In the genomic region with DNA sequence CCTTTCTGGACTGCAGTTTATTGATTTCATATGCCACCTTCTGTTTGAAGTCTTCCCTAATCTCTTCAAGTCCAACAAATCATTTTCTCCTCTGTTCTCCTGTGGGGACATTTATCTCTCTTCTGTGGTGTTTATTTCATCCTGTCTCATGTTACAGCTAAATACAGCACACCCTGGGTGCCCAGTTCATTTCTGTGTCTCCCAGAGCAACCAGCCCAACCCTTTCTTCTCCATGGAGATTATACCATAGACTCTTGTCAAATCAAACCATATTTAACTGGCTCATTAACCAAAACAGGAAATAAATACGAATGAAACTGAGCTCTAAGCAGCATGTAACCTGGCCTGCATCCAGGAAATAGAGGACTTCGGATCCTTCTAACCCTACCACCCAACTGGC, we compare ENCODE assay signal across 16 cellular contexts. TPM values are rescaled to one million over a fixed set of nuclear protein-coding genes. Genes with fewer than 3 reads are reported as not detected.
DNase-seq lines count a peak whose midpoint lies in the region; ATAC-seq and TF ChIP-seq lines count a peak whose summit lies in the region.
"Had no signal": no experiment of that assay in that cellular context is flagged by ENCODE, and none has a peak within 500 bp of the region (broad histone marks: within the 10 kb centered on the region; RNA-seq: fewer than 3 reads in every experiment).

A gene with protein sequence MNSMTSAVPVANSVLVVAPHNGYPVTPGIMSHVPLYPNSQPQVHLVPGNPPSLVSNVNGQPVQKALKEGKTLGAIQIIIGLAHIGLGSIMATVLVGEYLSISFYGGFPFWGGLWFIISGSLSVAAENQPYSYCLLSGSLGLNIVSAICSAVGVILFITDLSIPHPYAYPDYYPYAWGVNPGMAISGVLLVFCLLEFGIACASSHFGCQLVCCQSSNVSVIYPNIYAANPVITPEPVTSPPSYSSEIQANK (plus strand): TSS at position 331 of the 400 bp plus-strand sequence. CDS start 1,249 bp downstream, outside the sequence.

- no peaks in the 10 kb centered on the region for H3K27me3 ChIP-seq in colonic mucosa
- H3K27me3 ChIP-seq: SJCRH30 had no signal

- intact Hi-C loops in colonic mucosa (cut with DNase I): no loop called here

- DNase-seq in NCI-H2227 treated with DMSO at 0.1 percent for 48 hours (lab: John Stamatoyannopoulos, UW) (peak; percentile 10), NCI-H2227 (lab: John Stamatoyannopoulos, UW; ENCODE audit: unreplicated experiment) (no peak), NCI-H2107 treated with DMSO at 0.1 percent for 48 hours (lab: John Stamatoyannopoulos, UW; ENCODE audit: unreplicated experiment) (peak; percentile 97), colonic mucosa (peak; percentile 57), hypothalamus (lab: John Stamatoyannopoulos, UW) (no peak)
- DNase-seq in activated CD4-positive, CD25-positive, alpha-beta regulatory T cell (lab: John Stamatoyannopoulos, UW): no peak
- DNase-seq: activated naive CD4-positive, alpha-beta T cell treated with Interleukin-2 at 50 U/mL for 16 hours; KG1 had no signal

- ATAC-seq in HG02938 (IDR thresholded peaks at IDR 0.05; ENCODE audit: unreplicated experiment) (no peak), GM21825 (IDR thresholded peaks at IDR 0.05; ENCODE audit: unreplicated experiment) (no peak)

- H3K9ac ChIP-seq in colonic mucosa (ENCODE audit: low read depth in 2 of 2, low read length in 2 of 2): peak within 1 kb of the TSS in 1 of 2 donors; percentile 32

- H3K9me3 ChIP-seq in colonic mucosa: no peaks in the 10 kb centered on the region
- H3K9me3 ChIP-seq: SJCRH30, thoracic aorta had no signal

- no peak for TF ChIP-seq CTCF in colonic mucosa (IDR thresholded peaks at IDR 0.05)

- no peak within 1 kb of the TSS for H3K4me3 ChIP-seq in colonic mucosa
- H3K4me3 ChIP-seq: SJCRH30, thoracic aorta had no signal

- H3K4me1 ChIP-seq in colonic mucosa: no peaks in the 10 kb centered on the region
- H3K4me1 ChIP-seq: SJCRH30 had no signal

- H3K27ac ChIP-seq in colonic mucosa: peak within 1 kb of the TSS; percentile 26
- H3K27ac ChIP-seq: SJCRH30, thoracic aorta had no signal

- H3K36me3 ChIP-seq in colonic mucosa: no peaks in the 10 kb centered on the region
- H3K36me3 ChIP-seq: SJCRH30, thoracic aorta had no signal

RNA-seq across cellular contexts. Expression of the gene that starts here (rescaled TPM):
- total RNA-seq in colonic mucosa: 10 to 100 TPM in 1 of 2 donors, 1 to 10 TPM in 1; 6.3 to 24.0 TPM
- total RNA-seq: A172; activated CD8-positive, alpha-beta memory T cell treated with anti-CD3 and anti-CD28 coated beads for 36 hours; lower leg skin; omental fat pad; SJCRH30; thoracic aorta had no signal

Comparison
In these comparisons a context has a peak if more than half of its experiments do, and no peak if none do; other contexts are left out.
1. DNase-seq: peak in NCI-H2227 treated with DMSO at 0.1 percent for 48 hours (single experiment), NCI-H2107 treated with DMSO at 0.1 percent for 48 hours (single experiment) and colonic mucosa (single experiment); none in NCI-H2227 (single experiment), activated CD4-positive, CD25-positive, alpha-beta regulatory T cell (0 of 4) and hypothalamus (0 of 51).